ENCODE assay signal across 1 cellular context in the genomic region with DNA sequence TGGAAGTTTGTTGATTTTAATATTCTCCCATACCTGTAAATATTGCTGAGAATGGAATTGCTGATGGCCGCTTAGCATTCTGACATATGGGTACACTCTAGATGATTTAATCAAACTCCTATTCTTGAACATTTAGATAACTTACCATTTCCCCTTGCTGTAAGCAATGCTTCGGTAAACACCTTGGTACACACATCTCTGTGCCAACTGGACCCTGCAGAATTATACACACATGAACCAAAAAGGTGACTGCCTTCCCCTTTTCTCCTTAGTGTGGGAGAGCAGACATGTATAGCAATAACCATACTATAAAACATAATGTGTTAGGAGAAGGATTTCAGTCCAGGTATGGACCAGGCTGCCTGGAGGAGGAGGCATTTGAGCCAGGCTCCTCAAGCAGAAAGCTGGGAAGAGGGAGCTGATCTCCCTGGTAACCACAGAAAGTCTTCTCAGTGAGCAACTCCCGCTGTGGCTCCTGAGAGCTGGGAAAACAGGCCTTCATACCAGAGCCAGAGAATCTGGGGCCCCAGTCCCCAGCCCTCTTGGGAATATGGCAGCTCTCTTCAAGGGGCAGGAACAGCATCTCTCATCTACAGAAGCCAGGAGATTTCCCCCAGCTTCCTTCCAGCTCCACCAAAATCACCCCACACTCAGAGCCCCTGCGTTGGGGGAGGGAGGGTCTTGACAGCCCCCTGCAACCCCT.
TF ChIP-seq lines count a peak whose summit lies in the region.

No MANE protein-coding gene starts in this region.

TF ChIP-seq in SK-N-SH treated with all-trans-retinoic acid at 6 μM for 48 hours, 23 proteins besides CTCF, POLR2A, EP300 and RAD21 (continued from another document):
- TF ChIP-seq, protein P1, sequence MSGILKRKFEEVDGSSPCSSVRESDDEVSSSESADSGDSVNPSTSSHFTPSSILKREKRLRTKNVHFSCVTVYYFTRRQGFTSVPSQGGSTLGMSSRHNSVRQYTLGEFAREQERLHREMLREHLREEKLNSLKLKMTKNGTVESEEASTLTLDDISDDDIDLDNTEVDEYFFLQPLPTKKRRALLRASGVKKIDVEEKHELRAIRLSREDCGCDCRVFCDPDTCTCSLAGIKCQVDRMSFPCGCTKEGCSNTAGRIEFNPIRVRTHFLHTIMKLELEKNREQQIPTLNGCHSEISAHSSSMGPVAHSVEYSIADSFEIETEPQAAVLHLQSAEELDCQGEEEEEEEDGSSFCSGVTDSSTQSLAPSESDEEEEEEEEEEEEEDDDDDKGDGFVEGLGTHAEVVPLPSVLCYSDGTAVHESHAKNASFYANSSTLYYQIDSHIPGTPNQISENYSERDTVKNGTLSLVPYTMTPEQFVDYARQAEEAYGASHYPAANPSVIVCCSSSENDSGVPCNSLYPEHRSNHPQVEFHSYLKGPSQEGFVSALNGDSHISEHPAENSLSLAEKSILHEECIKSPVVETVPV (CRISPR knock-in tag; IDR thresholded peaks at IDR 0.05) = no peak
- TF ChIP-seq ISL1 (CRISPR knock-in tag; IDR thresholded peaks at IDR 0.05) = no peak
- no peak for TF ChIP-seq ESRRG (CRISPR knock-in tag; IDR thresholded peaks at IDR 0.05)
- TF ChIP-seq, protein P2, sequence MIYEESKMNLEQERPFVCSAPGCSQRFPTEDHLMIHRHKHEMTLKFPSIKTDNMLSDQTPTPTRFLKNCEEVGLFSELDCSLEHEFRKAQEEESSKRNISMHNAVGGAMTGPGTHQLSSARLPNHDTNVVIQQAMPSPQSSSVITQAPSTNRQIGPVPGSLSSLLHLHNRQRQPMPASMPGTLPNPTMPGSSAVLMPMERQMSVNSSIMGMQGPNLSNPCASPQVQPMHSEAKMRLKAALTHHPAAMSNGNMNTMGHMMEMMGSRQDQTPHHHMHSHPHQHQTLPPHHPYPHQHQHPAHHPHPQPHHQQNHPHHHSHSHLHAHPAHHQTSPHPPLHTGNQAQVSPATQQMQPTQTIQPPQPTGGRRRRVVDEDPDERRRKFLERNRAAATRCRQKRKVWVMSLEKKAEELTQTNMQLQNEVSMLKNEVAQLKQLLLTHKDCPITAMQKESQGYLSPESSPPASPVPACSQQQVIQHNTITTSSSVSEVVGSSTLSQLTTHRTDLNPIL (CRISPR knock-in tag; IDR thresholded peaks at IDR 0.05; ENCODE audit: low read depth) = no peak
- no peak for TF ChIP-seq BACH2 (CRISPR knock-in tag; IDR thresholded peaks at IDR 0.05; ENCODE audit: borderline replicate concordance)
- TF ChIP-seq, protein P3, sequence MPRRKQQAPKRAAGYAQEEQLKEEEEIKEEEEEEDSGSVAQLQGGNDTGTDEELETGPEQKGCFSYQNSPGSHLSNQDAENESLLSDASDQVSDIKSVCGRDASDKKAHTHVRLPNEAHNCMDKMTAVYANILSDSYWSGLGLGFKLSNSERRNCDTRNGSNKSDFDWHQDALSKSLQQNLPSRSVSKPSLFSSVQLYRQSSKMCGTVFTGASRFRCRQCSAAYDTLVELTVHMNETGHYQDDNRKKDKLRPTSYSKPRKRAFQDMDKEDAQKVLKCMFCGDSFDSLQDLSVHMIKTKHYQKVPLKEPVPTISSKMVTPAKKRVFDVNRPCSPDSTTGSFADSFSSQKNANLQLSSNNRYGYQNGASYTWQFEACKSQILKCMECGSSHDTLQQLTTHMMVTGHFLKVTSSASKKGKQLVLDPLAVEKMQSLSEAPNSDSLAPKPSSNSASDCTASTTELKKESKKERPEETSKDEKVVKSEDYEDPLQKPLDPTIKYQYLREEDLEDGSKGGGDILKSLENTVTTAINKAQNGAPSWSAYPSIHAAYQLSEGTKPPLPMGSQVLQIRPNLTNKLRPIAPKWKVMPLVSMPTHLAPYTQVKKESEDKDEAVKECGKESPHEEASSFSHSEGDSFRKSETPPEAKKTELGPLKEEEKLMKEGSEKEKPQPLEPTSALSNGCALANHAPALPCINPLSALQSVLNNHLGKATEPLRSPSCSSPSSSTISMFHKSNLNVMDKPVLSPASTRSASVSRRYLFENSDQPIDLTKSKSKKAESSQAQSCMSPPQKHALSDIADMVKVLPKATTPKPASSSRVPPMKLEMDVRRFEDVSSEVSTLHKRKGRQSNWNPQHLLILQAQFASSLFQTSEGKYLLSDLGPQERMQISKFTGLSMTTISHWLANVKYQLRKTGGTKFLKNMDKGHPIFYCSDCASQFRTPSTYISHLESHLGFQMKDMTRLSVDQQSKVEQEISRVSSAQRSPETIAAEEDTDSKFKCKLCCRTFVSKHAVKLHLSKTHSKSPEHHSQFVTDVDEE (CRISPR knock-in tag; IDR thresholded peaks at IDR 0.05) = no peak
- TF ChIP-seq GLIS3 (CRISPR knock-in tag; IDR thresholded peaks at IDR 0.05) = no peak
- TF ChIP-seq TOX (CRISPR knock-in tag; IDR thresholded peaks at IDR 0.05; ENCODE audit: borderline replicate concordance) = no peak
- TF ChIP-seq RARB (CRISPR knock-in tag; IDR thresholded peaks at IDR 0.05) = no peak
TF ChIP-seq in SK-N-SH treated with all-trans-retinoic acid at 6 μM for 48 hours: peak in this region for 0.
